In the genomic region with DNA sequence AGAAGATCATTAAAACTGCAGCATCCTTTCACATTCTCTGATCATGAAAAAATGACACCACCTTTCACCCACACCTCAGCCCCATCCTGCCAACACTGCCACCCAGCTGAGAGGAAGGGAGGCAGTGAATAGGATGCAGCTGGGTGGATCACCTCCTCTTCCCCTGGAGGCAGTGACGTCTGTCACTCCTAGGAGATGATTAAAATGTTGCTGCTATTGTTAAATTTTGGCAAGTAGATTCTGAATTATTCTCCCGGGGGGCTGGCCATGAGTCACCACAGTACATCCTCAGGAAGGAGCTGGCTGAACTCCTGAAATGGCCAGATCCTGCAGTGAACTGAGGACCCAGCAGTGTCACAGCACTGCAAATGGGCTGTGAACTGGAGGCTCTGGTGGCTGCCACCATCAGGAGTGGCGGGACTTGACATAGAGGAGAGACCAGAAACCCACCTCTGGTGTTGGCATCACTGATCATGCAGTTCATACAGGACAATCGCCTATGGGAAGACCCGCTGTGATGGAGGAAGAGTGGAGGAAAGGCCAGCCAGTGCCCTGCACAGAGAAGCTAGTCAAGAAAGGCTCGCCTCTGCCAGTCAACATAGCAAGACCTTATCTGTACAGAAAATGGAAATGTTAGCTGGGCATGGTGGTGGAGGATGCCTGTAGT, we compare ENCODE assay signal across 24 cellular contexts.
A peak's percentile ranks its signal among the peaks of the same experiment; 100 is the strongest.
DNase-seq lines count a peak whose midpoint lies in the region; ATAC-seq and TF ChIP-seq lines count a peak whose summit lies in the region.
"Had no signal": no experiment of that assay in that cellular context is flagged by ENCODE, and none has a peak within 500 bp of the region (broad histone marks: within the 10 kb centered on the region; RNA-seq: fewer than 3 reads in every experiment).

No MANE protein-coding gene starts in this region.

- 79 to 86% methylated on average over 6 of the region's 6 CpGs for WGBS in body of pancreas, 2 donors

- ATAC-seq in body of pancreas (peak; percentile 52), gastrocnemius medialis (peak; percentile 58 to 64), GM19467 (IDR thresholded peaks at IDR 0.05; ENCODE audit: unreplicated experiment) (no peak)
- ATAC-seq in activated CD8-positive, alpha-beta T cell treated with anti-CD3 and anti-CD28 coated beads, Interleukin-2, amount 10 ng/mL, durations not matched to agents 7 days and 5 days: no peak
- ATAC-seq: activated T-cell treated with anti-CD3 and anti-CD28 coated beads, Interleukin-2, amount 50 U/mL, for 72 hours; mucosa of descending colon; stimulated activated naive CD8-positive, alpha-beta T cell treated with anti-CD3 and anti-CD28 coated beads, Interleukin-15, amount 100 ng/mL, for 72 hours; WTC11 had no signal

- DNase-seq in M059J (ENCODE audit: low read depth) (peak; percentile 57), body of pancreas (no peak), left ventricle myocardium inferior (peak; percentile 36), gastrocnemius medialis (no peak), tibial artery (no peak)
- DNase-seq in activated CD8-positive, alpha-beta T cell treated with anti-CD3 and anti-CD28 coated beads, Interleukin-2, amount 10 ng/mL, durations not matched to agents 7 days and 5 days: no peak
- DNase-seq: activated CD4-positive, alpha-beta memory T cell treated with anti-CD3 and anti-CD28 coated beads for 36 hours; activated naive CD4-positive, alpha-beta T cell treated with anti-CD3 and anti-CD28 coated beads, Interleukin-2, amount 10 ng/mL, durations not matched to agents 7 days and 5 days; activated T-cell treated with anti-CD3 and anti-CD28 coated beads, Interleukin-2, amount 50 U/mL, for 72 hours; DMS79; HCEC 1CT; mucosa of descending colon; NCI-H1436; NCI-H524 treated with DMSO at 0.1 percent for 48 hours; spleen; stimulated activated CD4-positive, alpha-beta T cell treated with anti-CD3 and anti-CD28 coated beads, Interleukin-4, amount 100 ng/mL, for 24 hours; stimulated activated naive CD8-positive, alpha-beta T cell treated with anti-CD3 and anti-CD28 coated beads, Interleukin-15, amount 100 ng/mL, for 72 hours; T-helper 9 cell; trophoblast cell had no signal

- H3K36me3 Mint-ChIP-seq in activated CD8-positive, alpha-beta T cell treated with anti-CD3 and anti-CD28 coated beads, Interleukin-2, amount 10 ng/mL, durations not matched to agents 7 days and 5 days (ENCODE audit: low read depth): no peaks in the 10 kb centered on the region
- H3K36me3 Mint-ChIP-seq: activated naive CD4-positive, alpha-beta T cell treated with anti-CD3 and anti-CD28 coated beads, Interleukin-2, amount 10 ng/mL, durations not matched to agents 7 days and 5 days had no signal

- no peak for TF ChIP-seq POLR2A in body of pancreas (IDR thresholded peaks at IDR 0.05)
- TF ChIP-seq POLR2A in gastrocnemius medialis (IDR thresholded peaks at IDR 0.05): no peak

- H3K4me3 ChIP-seq in body of pancreas (no peak overlapping the region), left ventricle myocardium inferior (no peak overlapping the region), gastrocnemius medialis (no peak overlapping the region), tibial artery (no peak overlapping the region)
- H3K4me3 ChIP-seq: ascending aorta, mucosa of descending colon, spleen had no signal

- no peaks in the 10 kb centered on the region for H3K27me3 ChIP-seq in body of pancreas
- no peaks in the 10 kb centered on the region for H3K27me3 ChIP-seq in left ventricle myocardium inferior (ENCODE audit: low read depth)
- no peaks in the 10 kb centered on the region for H3K27me3 ChIP-seq in gastrocnemius medialis
- H3K27me3 ChIP-seq in tibial artery: peaks cover 0 to 7% of the 10 kb centered on the region in 2 donors
- H3K27me3 ChIP-seq: ascending aorta, spleen had no signal

- H3K9me3 Mint-ChIP-seq in activated CD8-positive, alpha-beta T cell treated with anti-CD3 and anti-CD28 coated beads, Interleukin-2, amount 10 ng/mL, durations not matched to agents 7 days and 5 days (ENCODE audit: insufficient read depth): peaks cover 5% of the 10 kb centered on the region

- H3K4me1 ChIP-seq in body of pancreas (peaks cover 14% of the 10 kb centered on the region), left ventricle myocardium inferior (peaks cover 42% of the 10 kb centered on the region), gastrocnemius medialis (peaks cover 0 to 11% of the 10 kb centered on the region in 2 donors), tibial artery (peaks cover 0 to 14% (median 10%) of the 10 kb centered on the region in 4 donors)

- H3K27me3 Mint-ChIP-seq in activated CD8-positive, alpha-beta T cell treated with anti-CD3 and anti-CD28 coated beads, Interleukin-2, amount 10 ng/mL, durations not matched to agents 7 days and 5 days (ENCODE audit: low read depth): peaks cover 2% of the 10 kb centered on the region

- POLR2A ChIA-PET in activated CD8-positive, alpha-beta T cell treated with anti-CD3 and anti-CD28 coated beads, Interleukin-2, amount 10 ng/mL, durations not matched to agents 7 days and 5 days (lab: Charles Lee): no interaction called here

- CTCF ChIA-PET in activated CD8-positive, alpha-beta T cell treated with anti-CD3 and anti-CD28 coated beads, Interleukin-2, amount 10 ng/mL, durations not matched to agents 7 days and 5 days (lab: Charles Lee): no interaction called here

- no peak overlapping the region for H3K27ac Mint-ChIP-seq in activated CD8-positive, alpha-beta T cell treated with anti-CD3 and anti-CD28 coated beads, Interleukin-2, amount 10 ng/mL, durations not matched to agents 7 days and 5 days
- H3K27ac Mint-ChIP-seq: activated CD4-positive, alpha-beta memory T cell treated with anti-CD3 and anti-CD28 coated beads for 36 hours; activated naive CD4-positive, alpha-beta T cell treated with anti-CD3 and anti-CD28 coated beads, Interleukin-2, amount 10 ng/mL, durations not matched to agents 7 days and 5 days; activated T-cell treated with anti-CD3 and anti-CD28 coated beads, Interleukin-2, amount 50 U/mL, for 72 hours; stimulated activated naive CD8-positive, alpha-beta T cell treated with anti-CD3 and anti-CD28 coated beads, Interleukin-15, amount 100 ng/mL, for 72 hours; WTC11 had no signal

- intact Hi-C loops in body of pancreas (cut with DNase I): no loop called here
- intact Hi-C loops in left ventricle myocardium inferior (cut with micrococcal nuclease): no loop called here
- intact Hi-C loops in gastrocnemius medialis (cut with DNase I; ENCODE audit: low total_unique reads): no loop called here
- intact Hi-C loops in tibial artery (cut with DNase I; ENCODE audit: low total_unique reads): no loop called here

- H3K9me3 ChIP-seq in body of pancreas (peaks cover 0 to 9% (median 0%) of the 10 kb centered on the region in 3 donors), left ventricle myocardium inferior (replicated peaks) (peaks cover 24% of the 10 kb centered on the region), gastrocnemius medialis (no peaks in the 10 kb centered on the region), tibial artery (peaks cover 3 to 26% (median 15%) of the 10 kb centered on the region in 3 donors)

- H3K4me3 Mint-ChIP-seq in activated CD8-positive, alpha-beta T cell treated with anti-CD3 and anti-CD28 coated beads, Interleukin-2, amount 10 ng/mL, durations not matched to agents 7 days and 5 days: no peak overlapping the region
- H3K4me3 Mint-ChIP-seq: activated CD4-positive, alpha-beta memory T cell treated with anti-CD3 and anti-CD28 coated beads for 36 hours; activated naive CD4-positive, alpha-beta T cell treated with anti-CD3 and anti-CD28 coated beads, Interleukin-2, amount 10 ng/mL, durations not matched to agents 7 days and 5 days; activated T-cell treated with anti-CD3 and anti-CD28 coated beads, Interleukin-2, amount 50 U/mL, for 72 hours; neural crest cell; stimulated activated naive CD8-positive, alpha-beta T cell treated with anti-CD3 and anti-CD28 coated beads, Interleukin-15, amount 100 ng/mL, for 72 hours; WTC11 had no signal

- TF ChIP-seq CTCF in body of pancreas (IDR thresholded peaks at IDR 0.05): no peak
- TF ChIP-seq CTCF in left ventricle myocardium inferior (IDR thresholded peaks at IDR 0.05; ENCODE audit: borderline replicate concordance): no peak
- no peak for TF ChIP-seq CTCF in gastrocnemius medialis (IDR thresholded peaks at IDR 0.05 in 4 of 5, conservative IDR thresholded peaks at IDR 0.05 in 1 of 5)
- TF ChIP-seq CTCF in tibial artery (IDR thresholded peaks at IDR 0.05): no peak

- in situ Hi-C loops in gastrocnemius medialis (cut with MboI; ENCODE audit: low sequenced_read_pairs in 4 of 4): no loop called here

- H3K36me3 ChIP-seq in body of pancreas (replicated peaks in 1 of 2; ENCODE audit: insufficient read depth in 1 of 2, low read depth in 2 of 2): no peaks in the 10 kb centered on the region
- H3K36me3 ChIP-seq in left ventricle myocardium inferior: no peaks in the 10 kb centered on the region
- no peaks in the 10 kb centered on the region for H3K36me3 ChIP-seq in gastrocnemius medialis
- H3K36me3 ChIP-seq in tibial artery: no peaks in the 10 kb centered on the region
- H3K36me3 ChIP-seq: ascending aorta, spleen had no signal

- peaks cover 4% of the 10 kb centered on the region for H3K4me1 Mint-ChIP-seq in activated CD8-positive, alpha-beta T cell treated with anti-CD3 and anti-CD28 coated beads, Interleukin-2, amount 10 ng/mL, durations not matched to agents 7 days and 5 days (ENCODE audit: low read depth)

- H3K27ac ChIP-seq in body of pancreas (no peak overlapping the region), left ventricle myocardium inferior (replicated peaks) (peak overlapping the region; percentile 80), gastrocnemius medialis (peak overlapping the region in 3 of 4 donors; percentile 33 to 57 (median 43)), tibial artery (no peak overlapping the region)
- H3K27ac ChIP-seq: ascending aorta, RWPE1 had no signal

Comparison
In these comparisons a context has a peak if more than half of its experiments do, and no peak if none do; other contexts are left out.
1. DNase-seq: peak in M059J (single experiment) and left ventricle myocardium inferior (single experiment); none in body of pancreas (0 of 4), gastrocnemius medialis (0 of 2), activated CD8-positive, alpha-beta T cell treated with anti-CD3 and anti-CD28 coated beads, Interleukin-2, amount 10 ng/mL, durations not matched to agents 7 days and 5 days (single experiment) and tibial artery (0 of 2).
2. ATAC-seq: peak in body of pancreas (single experiment) and gastrocnemius medialis (2 of 2); none in activated CD8-positive, alpha-beta T cell treated with anti-CD3 and anti-CD28 coated beads, Interleukin-2, amount 10 ng/mL, durations not matched to agents 7 days and 5 days (single experiment) and GM19467 (single experiment).
3. H3K27ac ChIP-seq: peak in left ventricle myocardium inferior (single experiment) and gastrocnemius medialis (3 of 4); none in body of pancreas (0 of 4) and tibial artery (0 of 2).